ENCODE assay signal across 30 cellular contexts in genomic region chr2:26801342-26801741, GRCh38. TPM values are rescaled to one million over a fixed set of nuclear protein-coding genes. Genes with fewer than 3 reads are reported as not detected.
"Had no signal": no experiment of that assay in that cellular context is flagged by ENCODE, and none has a peak within 500 bp of the region (broad histone marks: within the 10 kb centered on the region; RNA-seq: fewer than 3 reads in every experiment).

No MANE protein-coding gene starts in this region.

- H3K4me1 Mint-ChIP-seq: activated naive CD8-positive, alpha-beta T cell treated with anti-CD3 and anti-CD28 coated beads, Interleukin-2, amount 50 U/mL, for 24 hours; immature natural killer cell; neural crest cell; stimulated activated memory B cell treated with anti-CD40 and anti-IgM and Interleukin-4, amounts not matched to agents 10 μg/mL and 1 μg/mL and 100 μg/mL, for 72 hours; stimulated activated naive CD8-positive, alpha-beta T cell treated with anti-CD3 and anti-CD28 coated beads, Interleukin-15, amount 100 ng/mL, for 72 hours had no signal

- H3K36me3 ChIP-seq: esophagus muscularis mucosa, heart left ventricle, uterus had no signal

- H3K4me1 ChIP-seq: esophagus muscularis mucosa, heart left ventricle, parathyroid adenoma, psoas muscle, uterus had no signal

- H3K4me3 Mint-ChIP-seq: activated naive CD8-positive, alpha-beta T cell treated with anti-CD3 and anti-CD28 coated beads, Interleukin-2, amount 50 U/mL, for 24 hours; immature natural killer cell; neural crest cell; stimulated activated memory B cell treated with anti-CD40 and anti-IgM and Interleukin-4, amounts not matched to agents 10 μg/mL and 1 μg/mL and 100 μg/mL, for 72 hours; stimulated activated naive CD8-positive, alpha-beta T cell treated with anti-CD3 and anti-CD28 coated beads, Interleukin-15, amount 100 ng/mL, for 72 hours; type B pancreatic cell had no signal

- H3K79me2 ChIP-seq: parathyroid adenoma had no signal

- H2AFZ ChIP-seq: parathyroid adenoma had no signal

- H3K4me2 ChIP-seq: smooth muscle cell had no signal

- ATAC-seq: activated naive CD8-positive, alpha-beta T cell treated with anti-CD3 and anti-CD28 coated beads, Interleukin-2, amount 50 U/mL, for 24 hours; foreskin keratinocyte; heart left ventricle; left colon; psoas muscle; stimulated activated memory B cell treated with anti-CD40 and anti-IgM and Interleukin-4, amounts not matched to agents 10 μg/mL and 1 μg/mL and 100 μg/mL, for 72 hours; stimulated activated naive CD8-positive, alpha-beta T cell treated with anti-CD3 and anti-CD28 coated beads, Interleukin-15, amount 100 ng/mL, for 72 hours had no signal

- H3K9me3 Mint-ChIP-seq: activated naive CD8-positive, alpha-beta T cell treated with anti-CD3 and anti-CD28 coated beads, Interleukin-2, amount 50 U/mL, for 24 hours; immature natural killer cell; neural crest cell; stimulated activated memory B cell treated with anti-CD40 and anti-IgM and Interleukin-4, amounts not matched to agents 10 μg/mL and 1 μg/mL and 100 μg/mL, for 72 hours; stimulated activated naive CD8-positive, alpha-beta T cell treated with anti-CD3 and anti-CD28 coated beads, Interleukin-15, amount 100 ng/mL, for 72 hours; type B pancreatic cell had no signal

- H3K27me3 ChIP-seq: esophagus muscularis mucosa, foreskin keratinocyte, heart left ventricle, uterus had no signal

- H3K27ac ChIP-seq: esophagus muscularis mucosa, foreskin keratinocyte, heart left ventricle, parathyroid adenoma, psoas muscle, uterus had no signal

- H3K27ac Mint-ChIP-seq: activated naive CD8-positive, alpha-beta T cell treated with anti-CD3 and anti-CD28 coated beads, Interleukin-2, amount 50 U/mL, for 24 hours; stimulated activated memory B cell treated with anti-CD40 and anti-IgM and Interleukin-4, amounts not matched to agents 10 μg/mL and 1 μg/mL and 100 μg/mL, for 72 hours; stimulated activated naive CD8-positive, alpha-beta T cell treated with anti-CD3 and anti-CD28 coated beads, Interleukin-15, amount 100 ng/mL, for 72 hours; type B pancreatic cell had no signal

- H3K4me3 ChIP-seq: esophagus muscularis mucosa, heart left ventricle, psoas muscle, smooth muscle cell, uterus had no signal

- H3K36me3 Mint-ChIP-seq: immature natural killer cell; stimulated activated memory B cell treated with anti-CD40 and anti-IgM and Interleukin-4, amounts not matched to agents 10 μg/mL and 1 μg/mL and 100 μg/mL, for 72 hours had no signal

- DNase-seq: activated CD4-positive, alpha-beta T cell treated with anti-CD3 and anti-CD28 coated beads for 4 hours; activated CD4-positive, alpha-beta T cell treated with anti-CD3 and anti-CD28 coated beads, Interleukin-2, amount 50 U/mL, for 4 hours; activated CD8-positive, alpha-beta memory T cell treated with anti-CD3 and anti-CD28 coated beads for 24 hours; activated effector memory CD4-positive, alpha-beta T cell treated with anti-CD3 and anti-CD28 coated beads, Interleukin-2, amount 50 U/mL, for 16 hours; activated naive CD4-positive, alpha-beta T cell treated with anti-CD3 and anti-CD28 coated beads, Interleukin-2, amount 50 U/mL, for 16 hours; activated naive CD8-positive, alpha-beta T cell treated with anti-CD3 and anti-CD28 coated beads, Interleukin-2, amount 50 U/mL, for 24 hours; dermis blood vessel endothelial cell; effector CD4-positive, alpha-beta T cell; foreskin keratinocyte; heart left ventricle; hypothalamus; immature natural killer cell; kidney; left colon; mammary epithelial cell; nucleus accumbens; psoas muscle; stimulated activated CD4-positive, alpha-beta T cell treated with anti-CD3 and anti-CD28 coated beads, Interleukin-1b, Interleukin-23, amount 100 ng/mL, for 48 hours; stimulated activated CD4-positive, alpha-beta T cell treated with anti-CD3 and anti-CD28 coated beads, Interleukin-4, amount 100 ng/mL, for 4 hours; stimulated activated CD8-positive, alpha-beta memory T cell treated with anti-CD3 and anti-CD28 coated beads, Interleukin-4, amount 100 ng/mL, for 48 hours; stimulated activated naive CD8-positive, alpha-beta T cell treated with anti-CD3 and anti-CD28 coated beads, Interleukin-15, amount 100 ng/mL, for 72 hours; substantia nigra; uterus had no signal

- H3K27me3 Mint-ChIP-seq: activated naive CD8-positive, alpha-beta T cell treated with anti-CD3 and anti-CD28 coated beads, Interleukin-2, amount 50 U/mL, for 24 hours; stimulated activated memory B cell treated with anti-CD40 and anti-IgM and Interleukin-4, amounts not matched to agents 10 μg/mL and 1 μg/mL and 100 μg/mL, for 72 hours; stimulated activated naive CD8-positive, alpha-beta T cell treated with anti-CD3 and anti-CD28 coated beads, Interleukin-15, amount 100 ng/mL, for 72 hours; type B pancreatic cell had no signal

- H3K9ac ChIP-seq: parathyroid adenoma had no signal

- H3K9me3 ChIP-seq: esophagus muscularis mucosa, heart left ventricle, psoas muscle, uterus had no signal

RNA-seq across cellular contexts. Expression of gene CENPA, which starts 15.5 kb away (rescaled TPM):
- total RNA-seq: psoas muscle had no signal

RNA-seq across cellular contexts. Expression of gene DPYSL5, which starts 46.6 kb away (rescaled TPM):
- total RNA-seq: dermis blood vessel endothelial cell, foreskin keratinocyte, kidney, liver, mammary epithelial cell had no signal
